In the genomic region with DNA sequence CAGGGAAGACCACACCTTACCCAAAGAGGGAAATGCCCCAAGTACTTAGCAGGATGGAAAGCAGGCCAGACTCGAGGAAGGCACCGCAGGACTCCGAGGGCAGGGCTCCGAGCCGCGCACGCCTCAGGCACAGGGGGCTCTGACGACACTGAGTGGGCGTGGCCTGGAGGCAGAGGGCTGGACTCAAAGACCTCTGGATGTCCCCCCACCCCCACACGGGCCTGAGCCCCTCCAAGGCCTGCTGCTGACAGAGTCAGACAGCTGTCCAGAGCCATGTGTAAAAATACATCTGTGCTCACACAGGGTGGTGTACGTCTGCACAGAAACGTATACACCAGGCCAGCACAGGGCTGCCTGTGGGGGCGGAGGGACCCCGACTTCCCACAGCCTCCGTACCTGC, we compare ENCODE assay signal across 8 cellular contexts. TPM values are rescaled to one million over a fixed set of nuclear protein-coding genes. Genes with fewer than 3 reads are reported as not detected.
DNase-seq lines count a peak whose midpoint lies in the region; ATAC-seq, FAIRE-seq and TF ChIP-seq lines count a peak whose summit lies in the region.

No MANE protein-coding gene starts in this region.

- H3K4me1 Mint-ChIP-seq in astrocyte (ENCODE audit: low read depth, unreplicated experiment) = peaks cover 19% of the 10 kb centered on the region

- ATAC-seq in GM21528 (IDR thresholded peaks at IDR 0.05; ENCODE audit: low FRiP score, unreplicated experiment) (no peak), GM18505 (IDR thresholded peaks at IDR 0.05; ENCODE audit: unreplicated experiment) (no peak), GM18511 (IDR thresholded peaks at IDR 0.05; ENCODE audit: unreplicated experiment) (no peak)

- peak overlapping the region; percentile 95 for H3K4me3 Mint-ChIP-seq in astrocyte (ENCODE audit: unreplicated experiment)

- H3K9me3 Mint-ChIP-seq in astrocyte (ENCODE audit: unreplicated experiment) = no peaks in the 10 kb centered on the region

- no peaks in the 10 kb centered on the region for H3K27me3 Mint-ChIP-seq in astrocyte (ENCODE audit: low read depth, unreplicated experiment)

- FAIRE-seq in GM12892 (lab: Jason Lieb, UNC) (peak; percentile 61), astrocyte (lab: Jason Lieb, UNC) (no peak), small intestine (lab: Jason Lieb, UNC) (no peak)

- peak overlapping the region; percentile 65 for H3K4me3 ChIP-seq in NT2/D1 (ENCODE audit: insufficient read length, low read depth)
- H3K4me3 ChIP-seq in astrocyte (ENCODE audit: insufficient read depth, low read depth, low read length) = peak overlapping the region; percentile 87
- peak overlapping the region; percentile 10; the same call in 1 of the 2 replicates for H3K4me3 ChIP-seq in iPS DF 6.9 (ENCODE audit: low read length)
- H3K4me3 ChIP-seq in small intestine (ENCODE audit: low read depth in 1 of 2, low read length in 2 of 2) = peak overlapping the region; percentile 91 to 95

- H3K27me3 ChIP-seq in NT2/D1 (ENCODE audit: insufficient read depth, insufficient read length) = peaks cover 14% of the 10 kb centered on the region
- H3K27me3 ChIP-seq in astrocyte (ENCODE audit: insufficient read depth, low read length) = peaks cover 3% of the 10 kb centered on the region
- H3K27me3 ChIP-seq in iPS DF 6.9 (ENCODE audit: control insufficient read depth, insufficient read depth, low read length) = peaks cover 7% of the 10 kb centered on the region; the same call in 1 of the 2 replicates
- H3K27me3 ChIP-seq in small intestine (ENCODE audit: control insufficient read depth in 2 of 2, insufficient read depth in 2 of 2, low read length in 2 of 2) = no peaks in the 10 kb centered on the region

- H3K9ac ChIP-seq in NT2/D1 (ENCODE audit: insufficient read length, low read depth) (peak overlapping the region; percentile 86), astrocyte (ENCODE audit: low read length) (peak overlapping the region; percentile 89)

- peaks cover 40% of the 10 kb centered on the region for H3K36me3 ChIP-seq in NT2/D1 (ENCODE audit: insufficient read depth, insufficient read length, low read length)
- no peaks in the 10 kb centered on the region for H3K36me3 ChIP-seq in astrocyte (ENCODE audit: insufficient read depth, low read length)
- H3K36me3 ChIP-seq in iPS DF 6.9 (ENCODE audit: control insufficient read depth, insufficient read depth, low read length) = peaks cover 11% of the 10 kb centered on the region; the same call in 1 of the 2 replicates
- peaks cover 0 to 3% of the 10 kb centered on the region in 2 donors for H3K36me3 ChIP-seq in small intestine (ENCODE audit: control insufficient read depth in 2 of 2, insufficient read depth in 2 of 2, low read length in 2 of 2)

- H3K4me2 ChIP-seq in astrocyte (ENCODE audit: low read length) = peak overlapping the region; percentile 98

- no peak for TF ChIP-seq CTCF in astrocyte (IDR thresholded peaks at IDR 0.05; ENCODE audit: insufficient read depth, low read depth, low read length)

- peaks cover 5% of the 10 kb centered on the region for H3K36me3 Mint-ChIP-seq in astrocyte (ENCODE audit: low read depth, unreplicated experiment)

- peak overlapping the region; percentile 85 for H3K27ac Mint-ChIP-seq in astrocyte (ENCODE audit: unreplicated experiment)

- no peaks in the 10 kb centered on the region for H3K9me3 ChIP-seq in NT2/D1 (ENCODE audit: insufficient read depth, low read length)
- H3K9me3 ChIP-seq in astrocyte (ENCODE audit: insufficient read depth, low read depth, low read length) = no peaks in the 10 kb centered on the region
- H3K9me3 ChIP-seq in iPS DF 6.9 (ENCODE audit: control insufficient read depth, insufficient read depth, low read length) = no peaks in the 10 kb centered on the region
- no peaks in the 10 kb centered on the region for H3K9me3 ChIP-seq in small intestine (ENCODE audit: control insufficient read depth, low read depth)

- peaks cover 40% of the 10 kb centered on the region for H3K4me1 ChIP-seq in NT2/D1 (ENCODE audit: insufficient read depth, insufficient read length)
- H3K4me1 ChIP-seq in astrocyte (ENCODE audit: insufficient read depth, low read length) = peaks cover 17% of the 10 kb centered on the region
- H3K4me1 ChIP-seq in iPS DF 6.9 (ENCODE audit: control insufficient read depth, insufficient read depth, low read length) = peaks cover 16% of the 10 kb centered on the region
- H3K4me1 ChIP-seq in small intestine (ENCODE audit: control insufficient read depth in 2 of 2, insufficient read depth in 1 of 2, low read depth in 1 of 2, low read length in 1 of 2) = peaks cover 0 to 12% of the 10 kb centered on the region in 2 donors

- DNase-seq in GM12892 (ENCODE audit: insufficient read length) = no peak
- peak; percentile 63 for DNase-seq in NT2/D1 (ENCODE audit: low read depth, low spot score)
- DNase-seq in astrocyte (ENCODE audit: low read depth) = peak; percentile 47
- DNase-seq in iPS DF 6.9 (ENCODE audit: low read depth, low spot score) = no peak
- peak; percentile 36 for DNase-seq in small intestine

- H3K27ac ChIP-seq in astrocyte (ENCODE audit: low read depth, low read length) (peak overlapping the region; percentile 58), iPS DF 6.9 (ENCODE audit: low read length) (no peak overlapping the region), small intestine (ENCODE audit: low read depth in 1 of 2, low read length in 1 of 2) (no peak overlapping the region)

- H4K20me1 ChIP-seq in astrocyte (ENCODE audit: insufficient read depth, low read length) = peaks cover 57% of the 10 kb centered on the region

- TF ChIP-seq POLR2A in GM12892 (IDR thresholded peaks at IDR 0.05; ENCODE audit: low read depth, low read length) = no peak
- no peak for TF ChIP-seq POLR2A in GM18505 (IDR thresholded peaks at IDR 0.05; ENCODE audit: borderline replicate concordance, extremely low read depth, insufficient read depth, insufficient read length)

- no CpG with 5 or more reads among the region's 15 CpGs for WGBS in iPS DF 6.9 (ENCODE audit: insufficient coverage, insufficient read length)
- WGBS in small intestine, 3 donors = 3 to 16% (median 9%) methylated on average over 15 of the region's 15 CpGs

- peaks cover 60% of the 10 kb centered on the region for H3K79me2 ChIP-seq in astrocyte (ENCODE audit: insufficient read depth, low read length)

- no peak overlapping the region for H2AFZ ChIP-seq in astrocyte (ENCODE audit: low read depth, low read length)

RNA-seq across cellular contexts. Expression of a gene that starts 1.4 kb away (rescaled TPM):
- polyA plus RNA-seq in GM12892 (2012; ENCODE audit: missing spikeins) = 40.7 TPM
- total RNA-seq in astrocyte = 148 and 155 TPM in 2 replicates
- 10 to 100 TPM; 72.4 to 95.9 (median 74.5) TPM for polyA plus RNA-seq in small intestine

RNA-seq across cellular contexts. Expression of a gene that starts 6.8 kb away (rescaled TPM):
- polyA plus RNA-seq in GM12892 (2012; ENCODE audit: missing spikeins) = 0.13 TPM
- 6.6 and 6.9 TPM in 2 replicates for total RNA-seq in astrocyte
- 1 to 10 TPM; 2.7 to 6.6 (median 4.2) TPM for polyA plus RNA-seq in small intestine

RNA-seq across cellular contexts. Expression of a gene that starts 41.2 kb away (rescaled TPM):
- polyA plus RNA-seq in GM12892 (2012; ENCODE audit: missing spikeins) = 30.8 TPM
- total RNA-seq in astrocyte = 46.4 and 51.0 TPM in 2 replicates
- polyA plus RNA-seq in small intestine = 100 to 1,000 TPM; 104 to 269 (median 177) TPM

Comparison
In these comparisons a context has a peak if more than half of its experiments do, and no peak if none do; other contexts are left out.
1. DNase-seq: peak in NT2/D1 (single experiment), astrocyte (single experiment) and small intestine (single experiment); none in GM12892 (single experiment) and iPS DF 6.9 (single experiment).
2. H3K4me3 ChIP-seq: peak in every context shown above with its lines; median percentile 93 in small intestine; 87 in astrocyte; 65 in NT2/D1; 10 in iPS DF 6.9.